9 cellular contexts compared by ENCODE assay signal in the genomic region with DNA sequence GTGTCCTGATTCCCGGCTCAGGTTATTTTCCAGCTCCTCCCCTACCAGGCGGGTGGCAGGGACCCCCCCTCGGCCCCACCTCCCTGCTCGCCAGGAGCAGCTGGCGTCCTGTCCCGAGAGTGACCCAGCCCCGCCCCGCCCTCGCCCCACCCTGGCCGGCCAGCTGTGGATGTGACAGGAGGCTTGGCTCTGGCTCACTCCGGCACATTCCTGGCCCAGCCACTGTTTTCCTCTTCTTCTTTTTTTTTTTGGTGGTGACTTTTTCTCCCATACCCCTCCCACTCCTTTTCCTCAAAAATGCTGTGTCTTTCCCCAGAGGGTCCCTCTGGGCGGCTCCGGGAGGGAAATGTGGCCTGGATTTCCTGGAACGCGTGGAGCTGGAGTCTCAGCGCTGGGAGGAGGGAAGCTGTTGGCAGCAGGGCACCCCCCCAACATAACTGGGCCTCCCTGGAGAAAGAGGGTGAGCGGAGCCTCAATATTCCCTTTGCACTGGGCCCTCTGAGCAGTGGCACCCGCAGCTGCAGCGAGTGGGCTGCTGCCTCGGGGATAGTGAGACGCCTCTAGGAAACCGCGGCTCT. TPM values are rescaled to one million over a fixed set of nuclear protein-coding genes. Genes with fewer than 3 reads are reported as not detected.
A peak's percentile ranks its signal among the peaks of the same experiment; 100 is the strongest.
DNase-seq lines count a peak whose midpoint lies in the region; ATAC-seq and TF ChIP-seq lines count a peak whose summit lies in the region.
"Had no signal": no experiment of that assay in that cellular context is flagged by ENCODE, and none has a peak within 500 bp of the region (broad histone marks: within the 10 kb centered on the region; RNA-seq: fewer than 3 reads in every experiment).

No MANE protein-coding gene starts in this region.

- 1 to 4% methylated on average over 23 of the region's 23 CpGs for WGBS in GM23248 (ENCODE audit: low coverage in 1 of 2, low lambda C conversion rate in 2 of 2, missing lambda C conversion rate in 2 of 2), 2 experiments
- 13% methylated on average over 22 of the region's 23 CpGs for WGBS in SK-N-SH (ENCODE audit: low lambda C conversion rate)
- WGBS in heart right ventricle, 2 donors: 14 to 18% methylated on average over 23 of the region's 23 CpGs

- H3K9me3 ChIP-seq in GM23248 (ENCODE audit: low read depth) (no peaks in the 10 kb centered on the region), SK-N-SH (no peaks in the 10 kb centered on the region), heart right ventricle (no peaks in the 10 kb centered on the region), MM.1S (replicated peaks; ENCODE audit: insufficient read depth, low read length) (no peaks in the 10 kb centered on the region)

- H3K4me1 Mint-ChIP-seq in activated CD4-positive, alpha-beta T cell treated with anti-CD3 and anti-CD28 coated beads, Interleukin-2, amount 10 ng/mL, durations not matched to agents 24 days and 14 days: no peaks in the 10 kb centered on the region

- H3K4me3 ChIP-seq in GM23248: no peak overlapping the region
- no peak overlapping the region for H3K4me3 ChIP-seq in SK-N-SH (ENCODE audit: low read depth in 2 of 2, low read length in 1 of 2)
- H3K4me3 ChIP-seq in heart right ventricle: peak overlapping the region in 6 of 10 donors; percentile 5 to 45 (median 30)
- H3K4me3 ChIP-seq in MM.1S (ENCODE audit: low read length): no peak overlapping the region

- no peak for TF ChIP-seq EP300 in SK-N-SH (IDR thresholded peaks at IDR 0.05; ENCODE audit: borderline replicate concordance in 1 of 2, low read depth in 1 of 2, low read length in 1 of 2)

- intact Hi-C loops in heart right ventricle (cut with DNase I): loop anchor here in 4 of 10 donors (2.0 to 5.0 kb wide), 2 partner anchors 31 to 35 kb away; no protein-coding TSS in a partner anchor
- intact Hi-C loops in activated CD4-positive, alpha-beta T cell treated with anti-CD3 and anti-CD28 coated beads, Interleukin-2, amount 10 ng/mL, durations not matched to agents 24 days and 14 days (cut with micrococcal nuclease): no loop called here

- TF ChIP-seq CTCF in SK-N-SH (IDR thresholded peaks at IDR 0.05): no peak
- no peak for TF ChIP-seq CTCF in heart right ventricle (IDR thresholded peaks at IDR 0.05)
- TF ChIP-seq CTCF in MM.1S (IDR thresholded peaks at IDR 0.05; ENCODE audit: low read length): no peak

- H3K27me3 ChIP-seq in GM23248 (replicated peaks; ENCODE audit: insufficient read depth): peaks cover 74% of the 10 kb centered on the region
- H3K27me3 ChIP-seq in SK-N-SH (ENCODE audit: insufficient read depth): peaks cover 26% of the 10 kb centered on the region; the same call in 1 of the 2 replicates
- peaks cover 0 to 45% (median 0%) of the 10 kb centered on the region in 7 donors for H3K27me3 ChIP-seq in heart right ventricle
- peaks cover 7% of the 10 kb centered on the region; the same call in 1 of the 2 replicates for H3K27me3 ChIP-seq in MM.1S (replicated peaks; ENCODE audit: insufficient read depth, low read length)

- H3K36me3 Mint-ChIP-seq in activated CD4-positive, alpha-beta T cell treated with anti-CD3 and anti-CD28 coated beads, Interleukin-2, amount 10 ng/mL, durations not matched to agents 24 days and 14 days (ENCODE audit: low read depth): no peaks in the 10 kb centered on the region

- no peaks in the 10 kb centered on the region for H3K9me3 Mint-ChIP-seq in activated CD4-positive, alpha-beta T cell treated with anti-CD3 and anti-CD28 coated beads, Interleukin-2, amount 10 ng/mL, durations not matched to agents 24 days and 14 days

- no peaks in the 10 kb centered on the region for H3F3A ChIP-seq in GM23248 (ENCODE audit: insufficient read depth)
- H3F3A ChIP-seq in SK-N-SH (replicated peaks; ENCODE audit: insufficient read depth): no peaks in the 10 kb centered on the region
- no peaks in the 10 kb centered on the region for H3F3A ChIP-seq in MM.1S (ENCODE audit: insufficient read depth, low read length)

- H3K36me3 ChIP-seq in GM23248 (ENCODE audit: low read depth) (no peaks in the 10 kb centered on the region), SK-N-SH (replicated peaks in 1 of 2; ENCODE audit: control insufficient read depth in 1 of 2, insufficient read depth in 2 of 2, low read length in 1 of 2) (no peaks in the 10 kb centered on the region), heart right ventricle (no peaks in the 10 kb centered on the region), MM.1S (replicated peaks; ENCODE audit: insufficient read depth, low read length) (no peaks in the 10 kb centered on the region)

- H3K79me2 ChIP-seq in GM23248 (ENCODE audit: insufficient read depth): no peaks in the 10 kb centered on the region
- H3K79me2 ChIP-seq in SK-N-SH (ENCODE audit: insufficient read depth): no peaks in the 10 kb centered on the region
- H3K79me2 ChIP-seq in MM.1S (ENCODE audit: low read length): no peaks in the 10 kb centered on the region

- H3K4me2 ChIP-seq in GM23248 (ENCODE audit: unreplicated experiment) (no peak overlapping the region), SK-N-SH (no peak overlapping the region), MM.1S (ENCODE audit: low read depth, low read length) (no peak overlapping the region)

- ATAC-seq in heart right ventricle: peak; percentile 71 to 79 (median 74)

- no peak overlapping the region for H3K27ac Mint-ChIP-seq in activated CD4-positive, alpha-beta T cell treated with anti-CD3 and anti-CD28 coated beads, Interleukin-2, amount 10 ng/mL, durations not matched to agents 24 days and 14 days

- H4K20me1 ChIP-seq in GM23248 (ENCODE audit: insufficient read depth) (no peaks in the 10 kb centered on the region), SK-N-SH (ENCODE audit: insufficient read depth) (no peaks in the 10 kb centered on the region), MM.1S (ENCODE audit: insufficient read depth, low read length) (no peaks in the 10 kb centered on the region)

- DNase-seq in GM23248: peak; percentile 24
- DNase-seq in SK-N-SH: peak; percentile 53
- DNase-seq in heart right ventricle: peak; percentile 86 to 90
- peak; percentile 49 for DNase-seq in retina
- DNase-seq in HuH-7 (ENCODE audit: low spot score): no peak
- DNase-seq in MM.1S: no peak
- no peak for DNase-seq in activated CD4-positive, alpha-beta T cell treated with anti-CD3 and anti-CD28 coated beads, Interleukin-2, amount 10 ng/mL, durations not matched to agents 24 days and 14 days
- DNase-seq in nucleus accumbens (lab: John Stamatoyannopoulos, UW): no peak
- DNase-seq: T-helper 9 cell had no signal

- H3K27ac ChIP-seq in GM23248 (no peak overlapping the region), SK-N-SH (ENCODE audit: low read depth in 2 of 2, low read length in 1 of 2) (no peak overlapping the region), heart right ventricle (peak overlapping the region; percentile 64 to 92 (median 82)), MM.1S (ENCODE audit: low read length) (no peak overlapping the region)

- peaks cover 34% of the 10 kb centered on the region for H3K27me3 Mint-ChIP-seq in activated CD4-positive, alpha-beta T cell treated with anti-CD3 and anti-CD28 coated beads, Interleukin-2, amount 10 ng/mL, durations not matched to agents 24 days and 14 days

- H2AFZ ChIP-seq in GM23248 (no peak overlapping the region), SK-N-SH (ENCODE audit: low read depth) (no peak overlapping the region), MM.1S (ENCODE audit: low read length) (no peak overlapping the region)

- H3K9me2 ChIP-seq in GM23248 (ENCODE audit: insufficient read depth) (no peaks in the 10 kb centered on the region), SK-N-SH (no peaks in the 10 kb centered on the region), MM.1S (replicated peaks; ENCODE audit: insufficient read depth, low read length) (no peaks in the 10 kb centered on the region)

- peaks cover 6% of the 10 kb centered on the region; the same call in 1 of the 2 replicates for H3K4me1 ChIP-seq in GM23248 (ENCODE audit: insufficient read depth)
- H3K4me1 ChIP-seq in SK-N-SH (ENCODE audit: control insufficient read depth in 1 of 2, insufficient read depth in 2 of 2, low read depth in 1 of 2, low read length in 1 of 2): peaks cover 0 to 3% of the 10 kb centered on the region in 2 experiments; a peak in 1 of 4 replicates
- H3K4me1 ChIP-seq in heart right ventricle: peaks cover 30 to 95% (median 73%) of the 10 kb centered on the region in 9 donors
- H3K4me1 ChIP-seq in MM.1S (ENCODE audit: low read length): no peaks in the 10 kb centered on the region

- TF ChIP-seq RAD21 in SK-N-SH (IDR thresholded peaks at IDR 0.05; ENCODE audit: low read length): no peak

- H3K9ac ChIP-seq in GM23248 (no peak overlapping the region), SK-N-SH (no peak overlapping the region), MM.1S (ENCODE audit: low read length) (no peak overlapping the region)

- no peak overlapping the region for H3K4me3 Mint-ChIP-seq in activated CD4-positive, alpha-beta T cell treated with anti-CD3 and anti-CD28 coated beads, Interleukin-2, amount 10 ng/mL, durations not matched to agents 24 days and 14 days

- in situ Hi-C loops in GM23248 (cut with MboI): no loop called here

- CTCF ChIA-PET in SK-N-SH (lab: Yijun Ruan, JAX): interaction anchor here (0.6 to 3.7 kb wide), 7 partner anchors 9 to 167 kb away, joined by 3 to 15 read pairs (median 5); a partner anchor contains a TSS

- POLR2A ChIA-PET in SK-N-SH (lab: Yijun Ruan, JAX): interaction anchor here (1.2 kb wide), 1 partner anchor 28 kb away, joined by 4 read pairs; a partner anchor contains a TSS

TF ChIP-seq in SK-N-SH, 30 proteins besides CTCF, POLR2A, EP300 and RAD21 (continues in another document):
- TF ChIP-seq GABPA (IDR thresholded peaks at IDR 0.05; ENCODE audit: low read depth) (no peak), ELF1 (IDR thresholded peaks at IDR 0.05) (no peak), POLR2AphosphoS5 (IDR thresholded peaks at IDR 0.05; ENCODE audit: low read depth, low read length) (no peak)

RNA-seq across cellular contexts. Expression of a gene that starts 28.3 kb away (rescaled TPM):
- total RNA-seq in GM23248 (2014; rRNA removed; shearing (Covaris generic)): 98.8 and 110 TPM in 2 replicates
- 69.0 and 74.4 TPM in 2 replicates for polyA plus RNA-seq in GM23248 (2016; fragmentation: Nextera tagmentation; extraction: Ambion mirVana)
- polyA plus RNA-seq in SK-N-SH (2012; rRNA removed): 61.9 and 71.4 TPM in 2 replicates
- 69.0 and 79.0 TPM in 2 replicates for polyA plus RNA-seq in SK-N-SH (2012; cell fraction: cytosol; rRNA removed)
- 53.1 and 66.8 TPM in 2 replicates for polyA plus RNA-seq in SK-N-SH (2012; cell fraction: nucleus; rRNA removed)
- total RNA-seq in heart right ventricle: 100 to 1,000 TPM; 111 to 137 (median 129) TPM
- polyA plus RNA-seq in heart right ventricle: 10 to 100 TPM; 21.4 to 38.2 TPM
- total RNA-seq in activated CD4-positive, alpha-beta T cell treated with anti-CD3 and anti-CD28 coated beads, Interleukin-2, amount 10 ng/mL, durations not matched to agents 24 days and 14 days: 179 TPM in 2 replicates

RNA-seq across cellular contexts. Expression of a gene that starts 38.3 kb away (rescaled TPM):
- total RNA-seq in GM23248 (2014; rRNA removed; shearing (Covaris generic)): not detected in 2 replicates
- polyA plus RNA-seq in GM23248 (2016; fragmentation: Nextera tagmentation; extraction: Ambion mirVana) (not detected in 2 replicates), SK-N-SH (2012; rRNA removed) (0.15 TPM in 1 of 2 replicates, not detected in the other), heart right ventricle (10 to 100 TPM; 12.8 to 41.0 TPM)
- polyA plus RNA-seq in SK-N-SH (2012; cell fraction: cytosol; rRNA removed): 0.04 and 0.13 TPM in 2 replicates
- 0.04 TPM in 1 of 2 replicates, not detected in the other for polyA plus RNA-seq in SK-N-SH (2012; cell fraction: nucleus; rRNA removed)
- total RNA-seq in heart right ventricle: 10 to 100 TPM in 3 of 10 donors, 1 to 10 TPM in 7; 4.6 to 20.5 (median 7.9) TPM
- total RNA-seq in activated CD4-positive, alpha-beta T cell treated with anti-CD3 and anti-CD28 coated beads, Interleukin-2, amount 10 ng/mL, durations not matched to agents 24 days and 14 days: 0.12 TPM in 1 of 2 replicates, not detected in the other

Comparison
In these comparisons a context has a peak if more than half of its experiments do, and no peak if none do; other contexts are left out.
1. DNase-seq: peak in GM23248 (single experiment), SK-N-SH (single experiment), heart right ventricle (2 of 2) and retina (single experiment); none in HuH-7 (single experiment), MM.1S (single experiment), activated CD4-positive, alpha-beta T cell treated with anti-CD3 and anti-CD28 coated beads, Interleukin-2, amount 10 ng/mL, durations not matched to agents 24 days and 14 days (single experiment) and nucleus accumbens (0 of 56).
2. H3K27ac ChIP-seq: peak in heart right ventricle (10 of 10); none in GM23248 (single experiment), SK-N-SH (0 of 2) and MM.1S (single experiment).
3. H3K4me3 ChIP-seq: peak in heart right ventricle (6 of 10); none in GM23248 (single experiment), SK-N-SH (0 of 2) and MM.1S (single experiment).